14 cellular contexts compared by ENCODE assay signal in genomic region chr1:55441474-55441873, GRCh38.
DNase-seq lines count a peak whose midpoint lies in the region; ATAC-seq and TF ChIP-seq lines count a peak whose summit lies in the region.
"Had no signal": no experiment of that assay in that cellular context is flagged by ENCODE, and none has a peak within 500 bp of the region (broad histone marks: within the 10 kb centered on the region; RNA-seq: fewer than 3 reads in every experiment).

No MANE protein-coding gene starts in this region.

- peaks cover 0 to 17% of the 10 kb centered on the region in 2 experiments; a peak in 2 of 4 replicates for H3K4me1 ChIP-seq in HCT116 (ENCODE audit: control insufficient read depth in 1 of 2, insufficient read depth in 2 of 2, low read length in 2 of 2)
- peaks cover 49% of the 10 kb centered on the region for H3K4me1 ChIP-seq in skeletal muscle satellite cell (ENCODE audit: control insufficient read depth, insufficient read depth, low read length)
- no peaks in the 10 kb centered on the region for H3K4me1 ChIP-seq in aorta (ENCODE audit: control insufficient read depth in 1 of 2, insufficient read depth in 2 of 2, low read length in 2 of 2)
- H3K4me1 ChIP-seq: HAP-1 had no signal

- DNase-seq in HCT116 (ENCODE audit: low read depth, low spot score) (no peak), dedifferentiated amniotic fluid mesenchymal stem cell (ENCODE audit: extremely low spot score) (peak; percentile 44), fibroblast of pulmonary artery (ENCODE audit: low read depth) (peak; percentile 36), aorta (no peak)
- DNase-seq in activated T-cell treated with anti-CD3 and anti-CD28 coated beads, Interleukin-2, amount 50 U/mL, for 1 hour = no peak
- DNase-seq: C1 segment of cervical spinal cord; Calu3; CD4-positive, alpha-beta T cell; DMS79 had no signal

- no peak for TF ChIP-seq POLR2A in HCT116 (IDR thresholded peaks at IDR 0.05; ENCODE audit: borderline replicate concordance, extremely low read depth, insufficient read depth, insufficient read length)

- H3K79me2 ChIP-seq in HCT116 (ENCODE audit: insufficient read depth, low read length) = no peaks in the 10 kb centered on the region

- H3K9ac ChIP-seq in HCT116 (ENCODE audit: low read length) (no peak overlapping the region), skeletal muscle satellite cell (ENCODE audit: low read depth, low read length) (peak overlapping the region; percentile 43)

- H2AFZ ChIP-seq in HCT116 (ENCODE audit: low read depth, low read length, poor library complexity, severe bottlenecking) = peak overlapping the region; percentile 45

- no peaks in the 10 kb centered on the region for H3K27me3 ChIP-seq in HCT116 (ENCODE audit: insufficient read depth, low read length)
- no peaks in the 10 kb centered on the region for H3K27me3 ChIP-seq in skeletal muscle satellite cell (ENCODE audit: control insufficient read depth, insufficient read depth, low read length)
- H3K27me3 ChIP-seq in aorta (ENCODE audit: control insufficient read depth in 1 of 2, insufficient read depth in 2 of 2, low read length in 1 of 2) = no peaks in the 10 kb centered on the region

- H3K9me3 ChIP-seq in HCT116 (ENCODE audit: control insufficient read depth in 1 of 2, insufficient read depth in 1 of 2, low read depth in 1 of 2, low read length in 2 of 2) = no peaks in the 10 kb centered on the region
- H3K9me3 ChIP-seq in skeletal muscle satellite cell (replicated peaks; ENCODE audit: low read length) = no peaks in the 10 kb centered on the region
- no peaks in the 10 kb centered on the region for H3K9me3 ChIP-seq in aorta (ENCODE audit: control insufficient read depth, low read length)
- H3K9me3 ChIP-seq: HAP-1 had no signal

- TF ChIP-seq CTCF in HCT116 (IDR thresholded peaks at IDR 0.05 in 2 of 3, conservative IDR thresholded peaks at IDR 0.05 in 1 of 3; ENCODE audit: borderline replicate concordance in 1 of 3, insufficient read depth in 1 of 3, low read depth in 2 of 3, low read length in 2 of 3) = no peak
- no peak for TF ChIP-seq CTCF in fibroblast of pulmonary artery (IDR thresholded peaks at IDR 0.05; ENCODE audit: low read length, missing control alignments)

- no peaks in the 10 kb centered on the region for H3K9me2 ChIP-seq in HCT116 (ENCODE audit: insufficient read depth)

- no peak for TF ChIP-seq RAD21 in HCT116 (IDR thresholded peaks at IDR 0.05; ENCODE audit: low read depth)

- H3K27ac ChIP-seq in HCT116 (ENCODE audit: low read depth, low read length) = no peak overlapping the region
- H3K27ac ChIP-seq in aorta (ENCODE audit: low read depth in 1 of 2, low read length in 2 of 2) = no peak overlapping the region

- H3K4me3 ChIP-seq in HCT116 (replicated peaks in 1 of 2; ENCODE audit: low read depth in 1 of 2, low read length in 2 of 2) = no peak overlapping the region
- H3K4me3 ChIP-seq in fibroblast of pulmonary artery (replicated peaks; ENCODE audit: low read depth, low read length) = no peak overlapping the region
- H3K4me3 ChIP-seq in skeletal muscle satellite cell (ENCODE audit: low read length) = no peak overlapping the region
- H3K4me3 ChIP-seq in aorta (ENCODE audit: low read length in 2 of 2) = no peak overlapping the region
- H3K4me3 ChIP-seq: GM12878, HAP-1 had no signal

- H3K36me3 ChIP-seq in HCT116 (ENCODE audit: control insufficient read depth in 1 of 2, insufficient read depth in 2 of 2, low read length in 2 of 2) = no peaks in the 10 kb centered on the region
- H3K36me3 ChIP-seq in skeletal muscle satellite cell (ENCODE audit: insufficient read depth, low read length) = no peaks in the 10 kb centered on the region
- H3K36me3 ChIP-seq in aorta (ENCODE audit: control insufficient read depth in 1 of 2, insufficient read depth in 2 of 2, low read length in 1 of 2) = no peaks in the 10 kb centered on the region
- H3K36me3 ChIP-seq: HAP-1 had no signal

- CTCF ChIA-PET in HCT116 (lab: Charles Lee) = no interaction called here

- BruUV-seq in HCT116 (replicated peaks; lab: Mats Ljungman, UMichigan) = no TSS peak

- intact Hi-C loops in HCT116 (cut with micrococcal nuclease) (no loop called here), aorta (cut with DNase I) (loop anchor here (10.0 kb wide), 2 partner anchors 143 to 623 kb away; no protein-coding TSS in a partner anchor)

- no peak for ATAC-seq in HCT116
- ATAC-seq in GM21737 (IDR thresholded peaks at IDR 0.05; ENCODE audit: unreplicated experiment) = no peak
- ATAC-seq in HG02938 (IDR thresholded peaks at IDR 0.05; ENCODE audit: unreplicated experiment) = no peak
- no peak for ATAC-seq in aorta (ENCODE audit: low FRiP score)
- ATAC-seq: GM12878 had no signal

- WGBS in aorta, 2 donors = 17 to 18% methylated on average over 1 of the region's 1 CpG

- POLR2A ChIA-PET in HCT116 (lab: Charles Lee) = no interaction called here

- H3K4me2 ChIP-seq in HCT116 (ENCODE audit: low read length) (no peak overlapping the region), skeletal muscle satellite cell (ENCODE audit: low read length) (no peak overlapping the region)

- RAD21 ChIA-PET in HCT116 (lab: Charles Lee; ENCODE audit: low non-redundant PET in 1 of 2, low total read pairs in 2 of 2, uncharacterized antibody in 2 of 2, unreplicated experiment in 2 of 2) = no interaction called here

- H4K20me1 ChIP-seq in HCT116 (ENCODE audit: insufficient read depth) = no peaks in the 10 kb centered on the region

TF ChIP-seq in HCT116, 20 proteins besides CTCF, POLR2A, EP300 and RAD21 (continues in another document):
- TF ChIP-seq EGR1 (IDR thresholded peaks at IDR 0.05; ENCODE audit: low read depth) = no peak
- TF ChIP-seq POLR2AphosphoS5 (IDR thresholded peaks at IDR 0.05; ENCODE audit: low read depth, low read length) = no peak
- TF ChIP-seq SIN3A (IDR thresholded peaks at IDR 0.05; ENCODE audit: low read depth) = no peak
- no peak for TF ChIP-seq EZH2phosphoT487 (IDR thresholded peaks at IDR 0.05; ENCODE audit: borderline replicate concordance)
- no peak for TF ChIP-seq REST (IDR thresholded peaks at IDR 0.05; ENCODE audit: low read depth)
- TF ChIP-seq ZBTB33 (IDR thresholded peaks at IDR 0.05; ENCODE audit: extremely low read depth, insufficient replicate concordance, low read length) = no peak
- no peak for TF ChIP-seq MAX (IDR thresholded peaks at IDR 0.05)
- TF ChIP-seq SP1 (IDR thresholded peaks at IDR 0.05; ENCODE audit: low read depth) = no peak
- TF ChIP-seq EZH2 (IDR thresholded peaks at IDR 0.05) = no peak
- TF ChIP-seq SRF (IDR thresholded peaks at IDR 0.05; ENCODE audit: low read depth) = no peak
- TF ChIP-seq ATF3 (IDR thresholded peaks at IDR 0.05) = no peak
- TF ChIP-seq YY1 (IDR thresholded peaks at IDR 0.05; ENCODE audit: extremely low read depth, insufficient replicate concordance, low read depth, low read length) = no peak
- no peak for TF ChIP-seq CBX3 (IDR thresholded peaks at IDR 0.05; ENCODE audit: low read depth)
- TF ChIP-seq ZNF274 (IDR thresholded peaks at IDR 0.05; ENCODE audit: low read depth, low read length) = no peak
- TF ChIP-seq ZFX (IDR thresholded peaks at IDR 0.05) = no peak
- TF ChIP-seq ELF1 (IDR thresholded peaks at IDR 0.05; ENCODE audit: borderline replicate concordance, low read depth) = no peak
- no peak for TF ChIP-seq CEBPB (IDR thresholded peaks at IDR 0.05; ENCODE audit: low read depth)

Comparison
In these comparisons a context has a peak if more than half of its experiments do, and no peak if none do; other contexts are left out.
1. DNase-seq: peak in dedifferentiated amniotic fluid mesenchymal stem cell (single experiment) and fibroblast of pulmonary artery (single experiment); none in HCT116 (single experiment), activated T-cell treated with anti-CD3 and anti-CD28 coated beads, Interleukin-2, amount 50 U/mL, for 1 hour (single experiment) and aorta (0 of 2).